In genomic region chr19:16496613-16496983, GRCh38 we compare ENCODE assay signal across 1 cellular context.
TF ChIP-seq lines count a peak whose summit lies in the region.

No MANE protein-coding gene starts in this region.

TF ChIP-seq in HepG2, 621 proteins besides CTCF, POLR2A, EP300 and RAD21 (continued from another document):
- TF ChIP-seq TOPORS (CRISPR knock-in tag; IDR thresholded peaks at IDR 0.05) = no peak
- TF ChIP-seq DNMT1 (CRISPR knock-in tag; IDR thresholded peaks at IDR 0.05) = no peak
- peak; percentile 88 for TF ChIP-seq ZNF770 (CRISPR knock-in tag; IDR thresholded peaks at IDR 0.05)
- TF ChIP-seq FOSL2 (CRISPR knock-in tag; IDR thresholded peaks at IDR 0.05) = peak; percentile 39; the same call in 1 of the 2 replicates
- TF ChIP-seq MXD4 (CRISPR knock-in tag; IDR thresholded peaks at IDR 0.05) = no peak
- no peak for TF ChIP-seq HNRNPH1 (optimal IDR thresholded peaks at IDR 0.05; ENCODE audit: low read depth, low read length)
- no peak for TF ChIP-seq ZBTB10 (CRISPR knock-in tag; IDR thresholded peaks at IDR 0.05; ENCODE audit: borderline replicate concordance)
- TF ChIP-seq SP4 (CRISPR knock-in tag; IDR thresholded peaks at IDR 0.05) = no peak
- no peak for TF ChIP-seq NR2C2 (CRISPR knock-in tag; IDR thresholded peaks at IDR 0.05; ENCODE audit: borderline replicate concordance)
- TF ChIP-seq RCOR2 (CRISPR knock-in tag; IDR thresholded peaks at IDR 0.05) = no peak
- no peak for TF ChIP-seq SRSF9 (IDR thresholded peaks at IDR 0.05; ENCODE audit: borderline replicate concordance, insufficient read depth, low read depth, low read length, poor library complexity, severe bottlenecking)
- TF ChIP-seq ZNF337 (CRISPR knock-in tag; IDR thresholded peaks at IDR 0.05; ENCODE audit: borderline replicate concordance, low read depth) = no peak
- 0 out of 2 replicates have a peak, but pooled peaks have one; percentile 35 for TF ChIP-seq KDM5A (IDR thresholded peaks at IDR 0.05; ENCODE audit: borderline replicate concordance, low read length)
- TF ChIP-seq ZNF710 (CRISPR knock-in tag; IDR thresholded peaks at IDR 0.05; ENCODE audit: borderline replicate concordance) = no peak
